17 cellular contexts compared by ENCODE assay signal in genomic region chr18:595571-595970, GRCh38. TPM values are rescaled to one million over a fixed set of nuclear protein-coding genes. Genes with fewer than 3 reads are reported as not detected.
DNase-seq lines count a peak whose midpoint lies in the region; ATAC-seq and TF ChIP-seq lines count a peak whose summit lies in the region.
"Had no signal": no experiment of that assay in that cellular context is flagged by ENCODE, and none has a peak within 500 bp of the region (broad histone marks: within the 10 kb centered on the region; RNA-seq: fewer than 3 reads in every experiment).

No MANE protein-coding gene starts in this region.

- TF ChIP-seq CTCF in KMS-11 (conservative IDR thresholded peaks at IDR 0.05; ENCODE audit: low read depth, low read length) (no peak), brain (conservative IDR thresholded peaks at IDR 0.05) (no peak), nephron (IDR thresholded peaks at IDR 0.05; ENCODE audit: unreplicated experiment in 3 of 3) (no peak)

- no peak for ATAC-seq in HG03521 (IDR thresholded peaks at IDR 0.05; ENCODE audit: unreplicated experiment)

- H3K79me2 ChIP-seq in KMS-11 (ENCODE audit: insufficient read depth, low read depth), result no peaks in the 10 kb centered on the region

- H3K4me1 Mint-ChIP-seq in brain (peaks cover 35% of the 10 kb centered on the region), nephron (peaks cover 30% of the 10 kb centered on the region)

- no peak overlapping the region for H3K4me3 ChIP-seq in KMS-11 (IDR thresholded peaks at IDR 0.05; ENCODE audit: insufficient read depth, low read depth, low read length)

- H3K9me3 Mint-ChIP-seq in brain (peaks cover 0 to 9% (median 6%) of the 10 kb centered on the region in 5 experiments), nephron (peaks cover 2% of the 10 kb centered on the region)
- H3K9me3 Mint-ChIP-seq: HFFc6 had no signal

- no peak overlapping the region for H3K9ac ChIP-seq in KMS-11

- in situ Hi-C loops in G401 (cut with HindIII; ENCODE audit: low sequenced_read_pairs), result no loop called here

- H3K27me3 Mint-ChIP-seq in brain (peaks cover 32% of the 10 kb centered on the region), nephron (ENCODE audit: low read depth) (no peaks in the 10 kb centered on the region)

- H4K20me1 ChIP-seq in KMS-11 (ENCODE audit: insufficient read depth), result no peaks in the 10 kb centered on the region

- H3K36me3 Mint-ChIP-seq in brain (no peaks in the 10 kb centered on the region), nephron (ENCODE audit: low read depth) (no peaks in the 10 kb centered on the region)
- H3K36me3 Mint-ChIP-seq: CD4-positive, CD25-positive, alpha-beta regulatory T cell; CD8-positive, alpha-beta memory T cell had no signal

- peak overlapping the region; percentile 43; the same call in 1 of the 2 replicates for H2AFZ ChIP-seq in KMS-11 (ENCODE audit: low read depth)

- no peaks in the 10 kb centered on the region for H3K36me3 ChIP-seq in KMS-11 (ENCODE audit: insufficient read depth)
- H3K36me3 ChIP-seq: BE2C had no signal

- no peak overlapping the region for H3K4me2 ChIP-seq in KMS-11

- H3K4me1 ChIP-seq in KMS-11 (ENCODE audit: low read depth, poor library complexity, severe bottlenecking), result no peaks in the 10 kb centered on the region
- H3K4me1 ChIP-seq: BE2C had no signal

- H3K27ac ChIP-seq in KMS-11, result no peak overlapping the region

- peak; percentile 6 for DNase-seq in G401 (ENCODE audit: low spot score)
- DNase-seq in NK-92 (lab: John Stamatoyannopoulos, UW; ENCODE audit: unreplicated experiment), result no peak
- DNase-seq in stimulated activated CD4-positive, alpha-beta T cell treated with anti-CD3 and anti-CD28 coated beads, Interleukin-12 subunit alpha, Interleukin-12 subunit beta, amount 100 ng/mL, for 4 hours, result no peak
- DNase-seq: ACHN; BE2C; CD4-positive, CD25-positive, alpha-beta regulatory T cell; GDM1; GOT3; HFFc6 had no signal

- H3K4me3 Mint-ChIP-seq in brain (peak overlapping the region in 4 of 5 experiments; percentile 18 to 70 (median 54)), nephron (peak overlapping the region in 2 of 3 experiments; percentile 27 to 43)
- H3K4me3 Mint-ChIP-seq: HFFc6 had no signal

- no peaks in the 10 kb centered on the region for H3K27me3 ChIP-seq in KMS-11 (ENCODE audit: insufficient read depth, low read depth)

- H3K27ac Mint-ChIP-seq in brain (peak overlapping the region in 1 of 5 experiments; percentile 54), nephron (peak overlapping the region in 2 of 3 experiments; percentile 44 to 86)
- H3K27ac Mint-ChIP-seq: CD4-positive, CD25-positive, alpha-beta regulatory T cell; HFFc6; IgD-negative memory B cell had no signal

RNA-seq across cellular contexts. Expression of gene CLUL1, which starts 1.2 kb away (rescaled TPM):
- 1.3 TPM in 1 of 2 replicates, not detected in the other for total RNA-seq in G401 (2014; rRNA removed; shearing (Covaris generic))
- polyA plus RNA-seq in brain (ENCODE audit: insufficient read depth, low read depth, low replicate concordance), result 16.5 TPM
- total RNA-seq: CD4-positive, CD25-positive, alpha-beta regulatory T cell; CD8-positive, alpha-beta memory T cell; H7; HFFc6 had no signal
- polyA plus RNA-seq: CD4-positive, CD25-positive, alpha-beta regulatory T cell; IgD-negative memory B cell had no signal

RNA-seq across cellular contexts. Expression of gene CETN1, which starts 15.4 kb away (rescaled TPM):
- not detected in 2 replicates for total RNA-seq in G401 (2014; rRNA removed; shearing (Covaris generic))
- not detected for polyA plus RNA-seq in brain (ENCODE audit: insufficient read depth, low read depth, low replicate concordance)
- total RNA-seq: Caco-2; CD4-positive, CD25-positive, alpha-beta regulatory T cell; CD8-positive, alpha-beta memory T cell; H7; HFFc6 had no signal
- polyA plus RNA-seq: CD4-positive, CD25-positive, alpha-beta regulatory T cell; CD8-positive, alpha-beta memory T cell; IgD-negative memory B cell had no signal
